In genomic region chr17:64506576-64507417, GRCh38 we compare ENCODE assay signal across 1 cellular context.
TF ChIP-seq lines count a peak whose summit lies in the region.

Gene CEP95 (plus strand): TSS chr17:64506977. CDS start chr17:64507098, 121 bp downstream.

TF ChIP-seq in HepG2, 621 proteins besides CTCF, POLR2A, EP300 and RAD21 (continued from another document and continues in another):
- peak; percentile 95 for TF ChIP-seq ZNF232 (CRISPR knock-in tag; IDR thresholded peaks at IDR 0.05; ENCODE audit: borderline replicate concordance)
- TF ChIP-seq HNRNPK (IDR thresholded peaks at IDR 0.05; ENCODE audit: low read depth, low read length, poor library complexity, severe bottlenecking), result no peak
- peak; percentile 71 for TF ChIP-seq NCOA1 (CRISPR knock-in tag; IDR thresholded peaks at IDR 0.05)
- TF ChIP-seq ZNF563 (CRISPR knock-in tag; IDR thresholded peaks at IDR 0.05), result peak; percentile 94
- peak; percentile 83; the same call in 1 of the 2 replicates for TF ChIP-seq GTF3A (CRISPR knock-in tag; conservative IDR thresholded peaks at IDR 0.05)
- peak; percentile 78; the same call in 1 of the 2 replicates for TF ChIP-seq ISX (CRISPR knock-in tag; conservative IDR thresholded peaks at IDR 0.05)
- peak; percentile 77; the same call in 1 of the 2 replicates for TF ChIP-seq ZNF780A (CRISPR knock-in tag; IDR thresholded peaks at IDR 0.05)
- no peak; the same call in 1 of the 2 replicates for TF ChIP-seq AKAP8 (CRISPR knock-in tag; IDR thresholded peaks at IDR 0.05)
- 0 out of 2 replicates have a peak, but pooled peaks have one; percentile 74 for TF ChIP-seq HOXA5 (CRISPR knock-in tag; IDR thresholded peaks at IDR 0.05)
- TF ChIP-seq HDAC1 (CRISPR knock-in tag; IDR thresholded peaks at IDR 0.05), result peak; percentile 89
- peak; percentile 95 for TF ChIP-seq ZFP90 (CRISPR knock-in tag; IDR thresholded peaks at IDR 0.05; ENCODE audit: borderline replicate concordance)
- TF ChIP-seq ZBTB7B (CRISPR knock-in tag; IDR thresholded peaks at IDR 0.05), result peak; percentile 88
- TF ChIP-seq NR3C1 (CRISPR knock-in tag; IDR thresholded peaks at IDR 0.05), result peak; percentile 86; the same call in 1 of the 2 replicates
- TF ChIP-seq PCBP1 (IDR thresholded peaks at IDR 0.05; ENCODE audit: borderline replicate concordance, low read depth, low read length), result peak; percentile 100
- TF ChIP-seq ZNF766 (CRISPR knock-in tag; IDR thresholded peaks at IDR 0.05; ENCODE audit: borderline replicate concordance), result 0 out of 2 replicates have a peak, but pooled peaks have one; percentile 59
- TF ChIP-seq GPN1 (CRISPR knock-in tag; IDR thresholded peaks at IDR 0.05; ENCODE audit: borderline replicate concordance), result 0 out of 2 replicates have a peak, but pooled peaks have one; percentile 69
- TF ChIP-seq ZNF335 (CRISPR knock-in tag; IDR thresholded peaks at IDR 0.05), result no peak
- TF ChIP-seq TEF (CRISPR knock-in tag; IDR thresholded peaks at IDR 0.05), result no peak; the same call in 1 of the 2 replicates
- peak; percentile 8; the same call in 1 of the 2 replicates for TF ChIP-seq ZNF562 (CRISPR knock-in tag; IDR thresholded peaks at IDR 0.05; ENCODE audit: borderline replicate concordance)
- TF ChIP-seq KLF6 (CRISPR knock-in tag; IDR thresholded peaks at IDR 0.05), result peak; percentile 95
- no peak; the same call in 1 of the 2 replicates for TF ChIP-seq ATF2 (CRISPR knock-in tag; IDR thresholded peaks at IDR 0.05)
- TF ChIP-seq ZFYVE20 (CRISPR knock-in tag; IDR thresholded peaks at IDR 0.05; ENCODE audit: borderline replicate concordance, low read depth), result no peak
- peak; percentile 88 for TF ChIP-seq SRSF1 (optimal IDR thresholded peaks at IDR 0.05; ENCODE audit: low read depth, low read length)
- peak; percentile 57; the same call in 1 of the 2 replicates for TF ChIP-seq ZNF576 (CRISPR knock-in tag; IDR thresholded peaks at IDR 0.05)
- peak; percentile 88; the same call in 1 of the 2 replicates for TF ChIP-seq CREB3 (CRISPR knock-in tag; IDR thresholded peaks at IDR 0.05)
- peak; percentile 29; the same call in 1 of the 2 replicates for TF ChIP-seq ZNF3 (CRISPR knock-in tag; IDR thresholded peaks at IDR 0.05)
- no peak; the same call in 1 of the 2 replicates for TF ChIP-seq ARHGAP35 (CRISPR knock-in tag; IDR thresholded peaks at IDR 0.05; ENCODE audit: borderline replicate concordance)
- TF ChIP-seq MED8 (CRISPR knock-in tag; IDR thresholded peaks at IDR 0.05; ENCODE audit: insufficient replicate concordance), result no peak
- TF ChIP-seq NFIC (IDR thresholded peaks at IDR 0.05; ENCODE audit: low read length), result no peak
- TF ChIP-seq ZNF558 (CRISPR knock-in tag; IDR thresholded peaks at IDR 0.05; ENCODE audit: borderline replicate concordance), result 0 out of 2 replicates have a peak, but pooled peaks have one; percentile 64
- TF ChIP-seq MTA1 (CRISPR knock-in tag; IDR thresholded peaks at IDR 0.05; ENCODE audit: borderline replicate concordance), result peak; percentile 79; the same call in 1 of the 2 replicates
- TF ChIP-seq ZBTB37 (CRISPR knock-in tag; IDR thresholded peaks at IDR 0.05), result no peak
- 0 out of 2 replicates have a peak, but pooled peaks have one; percentile 26 for TF ChIP-seq KIAA2018 (CRISPR knock-in tag; IDR thresholded peaks at IDR 0.05; ENCODE audit: borderline replicate concordance)
- no peak for TF ChIP-seq CEBPZ (IDR thresholded peaks at IDR 0.05; ENCODE audit: low read length)
- no peak for TF ChIP-seq KLF11 (CRISPR knock-in tag; IDR thresholded peaks at IDR 0.05)
- TF ChIP-seq MEIS2 (CRISPR knock-in tag; IDR thresholded peaks at IDR 0.05), result peak; percentile 92
- TF ChIP-seq CBFB (CRISPR knock-in tag; IDR thresholded peaks at IDR 0.05), result peak; percentile 60
- peak; percentile 46 for TF ChIP-seq ZNF331 (CRISPR knock-in tag; IDR thresholded peaks at IDR 0.05)
- peak; percentile 64; the same call in 1 of the 2 replicates for TF ChIP-seq KDM1A (CRISPR knock-in tag; IDR thresholded peaks at IDR 0.05)
- TF ChIP-seq U2AF2 (IDR thresholded peaks at IDR 0.05; ENCODE audit: low read depth, low read length), result peak; percentile 33; the same call in 1 of the 2 replicates
- peak; percentile 10; the same call in 1 of the 2 replicates for TF ChIP-seq WIZ (CRISPR knock-in tag; IDR thresholded peaks at IDR 0.05)
- TF ChIP-seq ZNF136 (CRISPR knock-in tag; IDR thresholded peaks at IDR 0.05; ENCODE audit: low read depth), result 0 out of 2 replicates have a peak, but pooled peaks have one; percentile 68
- TF ChIP-seq DR1 (CRISPR knock-in tag; IDR thresholded peaks at IDR 0.05), result peak; percentile 86
- TF ChIP-seq ZNF775 (CRISPR knock-in tag; IDR thresholded peaks at IDR 0.05; ENCODE audit: borderline replicate concordance), result no peak
- TF ChIP-seq ZNF280D (CRISPR knock-in tag; IDR thresholded peaks at IDR 0.05), result no peak
